Comparison of ENCODE assay signal across 9 cellular contexts in the genomic region with DNA sequence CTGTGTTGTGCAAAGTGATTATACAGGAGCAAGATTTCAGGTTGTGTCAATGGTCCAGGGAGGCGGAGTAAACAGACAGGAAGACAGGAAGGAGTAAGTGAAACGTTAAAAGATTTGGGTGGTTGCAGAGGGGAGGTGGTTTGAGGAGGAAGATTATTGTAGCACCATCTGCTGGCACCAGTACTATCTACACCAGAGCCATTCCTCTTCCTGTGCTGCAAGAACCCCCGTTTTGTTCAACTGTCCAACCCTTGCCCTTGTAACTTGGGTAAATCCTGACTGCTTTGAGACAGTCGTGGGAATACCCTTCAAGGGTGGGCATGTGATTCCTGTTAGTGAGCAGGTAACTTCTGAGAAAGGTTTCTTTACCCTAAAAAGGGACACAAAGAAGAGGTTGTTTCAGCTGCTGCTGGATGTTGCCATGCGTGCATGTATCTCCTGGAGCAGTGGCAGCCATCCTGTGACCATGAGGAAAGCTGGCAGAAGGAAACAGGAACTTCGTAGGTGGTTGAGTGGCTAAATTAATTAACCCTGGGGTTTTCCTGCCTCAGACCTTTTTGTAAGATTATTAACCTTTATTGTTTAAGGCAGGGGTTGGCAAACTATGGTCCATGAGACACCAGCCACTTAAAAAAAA.
A peak's percentile ranks its signal among the peaks of the same experiment; 100 is the strongest.
DNase-seq lines count a peak whose midpoint lies in the region; ATAC-seq and TF ChIP-seq lines count a peak whose summit lies in the region.
"Had no signal": no experiment of that assay in that cellular context is flagged by ENCODE, and none has a peak within 500 bp of the region (broad histone marks: within the 10 kb centered on the region; RNA-seq: fewer than 3 reads in every experiment).

No MANE protein-coding gene starts in this region.

- H3K27ac ChIP-seq in PC-3 (ENCODE audit: low read length): no peak overlapping the region
- H3K27ac ChIP-seq in sigmoid colon: no peak overlapping the region
- H3K27ac ChIP-seq: parathyroid adenoma had no signal

- POLR2A ChIA-PET in PC-3 (lab: Charles Lee; ENCODE audit: unreplicated experiment): no interaction called here
- POLR2A ChIA-PET in activated naive CD8-positive, alpha-beta T cell treated with anti-CD3 and anti-CD28 coated beads, Interleukin-2, amount 10 ng/mL, durations not matched to agents 7 days and 5 days (lab: Charles Lee): interaction anchor here (1.1 kb wide), 1 partner anchor 171 kb away, joined by 3 read pairs; no protein-coding TSS in a partner anchor

- ATAC-seq in PC-3 (peak; percentile 78), HG03025 (IDR thresholded peaks at IDR 0.05; ENCODE audit: low FRiP score, unreplicated experiment) (no peak), GM21515 (IDR thresholded peaks at IDR 0.05; ENCODE audit: unreplicated experiment) (no peak)
- ATAC-seq in activated naive CD8-positive, alpha-beta T cell treated with anti-CD3 and anti-CD28 coated beads, Interleukin-2, amount 10 ng/mL, durations not matched to agents 7 days and 5 days (ENCODE audit: low read depth): peak; percentile 98

- TF ChIP-seq CTCF in PC-3 (conservative IDR thresholded peaks at IDR 0.05; ENCODE audit: low read depth, low read length): peak; percentile 73
- peak in 1 of 4 experiments; percentile 7 for TF ChIP-seq CTCF in sigmoid colon (IDR thresholded peaks at IDR 0.05)

- H3K9ac ChIP-seq in PC-3 (ENCODE audit: low read length): no peak overlapping the region
- H3K9ac ChIP-seq: parathyroid adenoma had no signal

- no peak for TF ChIP-seq EP300 in sigmoid colon (IDR thresholded peaks at IDR 0.05)

- H4K20me1 ChIP-seq in PC-3 (ENCODE audit: low read length): no peaks in the 10 kb centered on the region

- H3K27ac Mint-ChIP-seq in activated naive CD8-positive, alpha-beta T cell treated with anti-CD3 and anti-CD28 coated beads, Interleukin-2, amount 10 ng/mL, durations not matched to agents 7 days and 5 days: peak overlapping the region; percentile 85

- H3K36me3 Mint-ChIP-seq in activated naive CD8-positive, alpha-beta T cell treated with anti-CD3 and anti-CD28 coated beads, Interleukin-2, amount 10 ng/mL, durations not matched to agents 7 days and 5 days: peaks cover 10% of the 10 kb centered on the region

- H3K9me3 ChIP-seq in PC-3 (ENCODE audit: low read length): no peaks in the 10 kb centered on the region
- no peaks in the 10 kb centered on the region for H3K9me3 ChIP-seq in sigmoid colon

- CTCF ChIA-PET in PC-3 (lab: Charles Lee): no interaction called here

- H3K27me3 Mint-ChIP-seq in activated naive CD8-positive, alpha-beta T cell treated with anti-CD3 and anti-CD28 coated beads, Interleukin-2, amount 10 ng/mL, durations not matched to agents 7 days and 5 days: no peaks in the 10 kb centered on the region

- H3K4me3 ChIP-seq in PC-3 (ENCODE audit: low read length): no peak overlapping the region
- no peak overlapping the region for H3K4me3 ChIP-seq in sigmoid colon

- peak overlapping the region; percentile 71 for H3K4me3 Mint-ChIP-seq in activated naive CD8-positive, alpha-beta T cell treated with anti-CD3 and anti-CD28 coated beads, Interleukin-2, amount 10 ng/mL, durations not matched to agents 7 days and 5 days

- no peaks in the 10 kb centered on the region for H3K9me3 Mint-ChIP-seq in activated naive CD8-positive, alpha-beta T cell treated with anti-CD3 and anti-CD28 coated beads, Interleukin-2, amount 10 ng/mL, durations not matched to agents 7 days and 5 days

- H3K36me3 ChIP-seq in PC-3 (ENCODE audit: low read depth, low read length) (no peaks in the 10 kb centered on the region), sigmoid colon (no peaks in the 10 kb centered on the region)

- DNase-seq in DMS 273 (lab: John Stamatoyannopoulos, UW; ENCODE audit: unreplicated experiment) (peak; percentile 52), DMS 273 treated with DMSO at 0.1 percent for 48 hours (lab: John Stamatoyannopoulos, UW) (no peak), PC-3 (peak; percentile 66), sigmoid colon (peak; percentile 27), 8988T (no peak)
- DNase-seq in activated naive CD8-positive, alpha-beta T cell treated with anti-CD3 and anti-CD28 coated beads, Interleukin-2, amount 10 ng/mL, durations not matched to agents 7 days and 5 days: no peak

- H3K4me1 ChIP-seq in PC-3 (ENCODE audit: insufficient read depth, low read length) (peaks cover 26% of the 10 kb centered on the region), sigmoid colon (peaks cover 0 to 73% (median 52%) of the 10 kb centered on the region in 4 donors)
- H3K4me1 ChIP-seq: parathyroid adenoma had no signal

- no peak overlapping the region for H2AFZ ChIP-seq in PC-3 (ENCODE audit: low read length)
- H2AFZ ChIP-seq: parathyroid adenoma had no signal

- TF ChIP-seq POLR2A in sigmoid colon (IDR thresholded peaks at IDR 0.05): no peak

- intact Hi-C loops in PC-3 (cut with micrococcal nuclease): loop anchor here (1.0 to 5.0 kb wide), 2 partner anchors 124 to 171 kb away; partner anchors contain the start of gene PRKCA
- intact Hi-C loops in sigmoid colon (cut with DNase I): no loop called here

- no peaks in the 10 kb centered on the region for H3F3A ChIP-seq in PC-3 (ENCODE audit: low read length, unreplicated experiment)

- no peak overlapping the region for H3K4me2 ChIP-seq in PC-3 (ENCODE audit: low read length)

- peaks cover 40% of the 10 kb centered on the region for H3K4me1 Mint-ChIP-seq in activated naive CD8-positive, alpha-beta T cell treated with anti-CD3 and anti-CD28 coated beads, Interleukin-2, amount 10 ng/mL, durations not matched to agents 7 days and 5 days

- WGBS in sigmoid colon, 2 donors: 51 to 59% methylated on average over 6 of the region's 6 CpGs

- no peaks in the 10 kb centered on the region for H3K9me2 ChIP-seq in PC-3 (replicated peaks; ENCODE audit: low read length)

- peaks cover 68% of the 10 kb centered on the region for H3K79me2 ChIP-seq in PC-3 (ENCODE audit: low read length)
- H3K79me2 ChIP-seq: parathyroid adenoma had no signal

- H3K27me3 ChIP-seq in PC-3 (ENCODE audit: low read length) (no peaks in the 10 kb centered on the region), sigmoid colon (no peaks in the 10 kb centered on the region)

- BruUV-seq in PC-3 (replicated peaks; lab: Mats Ljungman, UMichigan): no TSS peak

Comparison
In these comparisons a context has a peak if more than half of its experiments do, and no peak if none do; other contexts are left out.
1. DNase-seq: peak in DMS 273 (single experiment), PC-3 (single experiment) and sigmoid colon (single experiment); none in DMS 273 treated with DMSO at 0.1 percent for 48 hours (single experiment), activated naive CD8-positive, alpha-beta T cell treated with anti-CD3 and anti-CD28 coated beads, Interleukin-2, amount 10 ng/mL, durations not matched to agents 7 days and 5 days (single experiment) and 8988T (single experiment).
2. ATAC-seq: peak in PC-3 (single experiment) and activated naive CD8-positive, alpha-beta T cell treated with anti-CD3 and anti-CD28 coated beads, Interleukin-2, amount 10 ng/mL, durations not matched to agents 7 days and 5 days (single experiment); none in HG03025 (single experiment) and GM21515 (single experiment).